10 cellular contexts compared by ENCODE assay signal in genomic region chr5:10351882-10352395, GRCh38. TPM values are rescaled to one million over a fixed set of nuclear protein-coding genes. Genes with fewer than 3 reads are reported as not detected.
DNase-seq lines count a peak whose midpoint lies in the region; FAIRE-seq and TF ChIP-seq lines count a peak whose summit lies in the region.
"Had no signal": no experiment of that assay in that cellular context is flagged by ENCODE, and none has a peak within 500 bp of the region (broad histone marks: within the 10 kb centered on the region; RNA-seq: fewer than 3 reads in every experiment).

No MANE protein-coding gene starts in this region.

- no TSS peak for BruUV-seq in A673 (replicated peaks; lab: Mats Ljungman, UMichigan)

- CTCF ChIA-PET in A673 (lab: Charles Lee), result no interaction called here

- H3K27me3 ChIP-seq in ectodermal cell (ENCODE audit: control insufficient read depth, insufficient read depth, low read length, poor library complexity, severe bottlenecking) (no peaks in the 10 kb centered on the region), parathyroid adenoma (ENCODE audit: control insufficient read depth, insufficient read depth, low read length) (no peaks in the 10 kb centered on the region), A673 (replicated peaks; ENCODE audit: insufficient read depth, low read depth, low read length, poor library complexity) (no peaks in the 10 kb centered on the region)
- H3K27me3 ChIP-seq: adrenal gland had no signal

- TF ChIP-seq CTCF in parathyroid adenoma (IDR thresholded peaks at IDR 0.05), result no peak
- TF ChIP-seq CTCF in A673 (conservative IDR thresholded peaks at IDR 0.05; ENCODE audit: low read depth, low read length), result no peak

- H3K36me3 ChIP-seq in ectodermal cell (ENCODE audit: control insufficient read depth, insufficient read depth, low read length) (no peaks in the 10 kb centered on the region), parathyroid adenoma (ENCODE audit: control insufficient read depth, insufficient read depth, low read length) (no peaks in the 10 kb centered on the region), A673 (ENCODE audit: insufficient read depth, low read length, poor library complexity, severe bottlenecking) (no peaks in the 10 kb centered on the region)
- H3K36me3 ChIP-seq: adrenal gland had no signal

- H3K27ac ChIP-seq in ectodermal cell (ENCODE audit: insufficient read depth, low read depth, low read length, poor library complexity, severe bottlenecking) (no peak overlapping the region), parathyroid adenoma (peak overlapping the region; percentile 96), A673 (ENCODE audit: low read depth, low read length, poor library complexity, severe bottlenecking) (no peak overlapping the region)

- H3K4me1 ChIP-seq in ectodermal cell (ENCODE audit: control insufficient read depth, insufficient read depth, low read length) (peaks cover 7% of the 10 kb centered on the region), parathyroid adenoma (peaks cover 11% of the 10 kb centered on the region), A673 (ENCODE audit: insufficient read depth, low read length, poor library complexity, severe bottlenecking) (peaks cover 13% of the 10 kb centered on the region)

- H3K4me2 ChIP-seq in parathyroid adenoma (ENCODE audit: low read length), result no peak overlapping the region

- POLR2A ChIA-PET in A673 (lab: Charles Lee; ENCODE audit: low non-redundant PET), result no interaction called here

- H2AFZ ChIP-seq in parathyroid adenoma, result peak overlapping the region; percentile 5

- FAIRE-seq in GM12891 (lab: Jason Lieb, UNC), result peak; percentile 16

- H3K4me3 ChIP-seq in ectodermal cell (ENCODE audit: insufficient read depth, low read depth, low read length) (peak overlapping the region; percentile 4), parathyroid adenoma (ENCODE audit: low read depth, low read length) (no peak overlapping the region), A673 (ENCODE audit: low read depth, low read length, poor library complexity, severe bottlenecking) (no peak overlapping the region)

- no peak for DNase-seq in GM12891 (ENCODE audit: insufficient read length, low spot score)
- peak; percentile 32 for DNase-seq in NCI-H2227 (lab: John Stamatoyannopoulos, UW; ENCODE audit: unreplicated experiment)
- DNase-seq in NCI-H1092 (lab: John Stamatoyannopoulos, UW), result no peak
- no peak for DNase-seq in CD1c-positive myeloid dendritic cell (ENCODE audit: extremely low spot score)
- DNase-seq in A673 (ENCODE audit: low spot score), result no peak
- DNase-seq in hypothalamus (lab: John Stamatoyannopoulos, UW), result no peak
- DNase-seq: adrenal gland had no signal

- H3K9ac ChIP-seq in parathyroid adenoma, result no peak overlapping the region

- intact Hi-C loops in A673 (cut with micrococcal nuclease; ENCODE audit: unreplicated experiment), result loop anchor here (5.0 kb wide), 1 partner anchor 100 kb away; the partner anchor contains the start of gene CCT5

- H3K79me2 ChIP-seq in parathyroid adenoma, result peaks cover 23% of the 10 kb centered on the region

- 81 to 86% methylated on average over 12 of the region's 12 CpGs for WGBS in ectodermal cell, 2 experiments

- no peak for TF ChIP-seq POLR2A in GM12891 (IDR thresholded peaks at IDR 0.05; ENCODE audit: low read depth, low read length)

- no peaks in the 10 kb centered on the region for H3K9me3 ChIP-seq in ectodermal cell (ENCODE audit: control insufficient read depth, low read length)
- H3K9me3 ChIP-seq in parathyroid adenoma (ENCODE audit: control insufficient read depth, low read length), result no peaks in the 10 kb centered on the region
- no peaks in the 10 kb centered on the region for H3K9me3 ChIP-seq in A673 (ENCODE audit: low read depth, low read length, poor library complexity, severe bottlenecking)
- H3K9me3 ChIP-seq: adrenal gland had no signal

TF ChIP-seq in GM12891, 5 proteins besides CTCF, POLR2A, EP300 and RAD21:
- TF ChIP-seq SPI1 (IDR thresholded peaks at IDR 0.05; ENCODE audit: low read depth, low read length) (no peak), POU2F2 (IDR thresholded peaks at IDR 0.05; ENCODE audit: low read depth, low read length) (no peak), TAF1 (IDR thresholded peaks at IDR 0.05; ENCODE audit: low read depth, low read length) (no peak), POLR2AphosphoS5 (IDR thresholded peaks at IDR 0.05; ENCODE audit: low read depth, low read length) (no peak), PAX5 (IDR thresholded peaks at IDR 0.05; ENCODE audit: insufficient read depth, low read length, severe bottlenecking) (no peak)

RNA-seq across cellular contexts. Expression of gene MARCHF6, which starts 1.6 kb away (rescaled TPM):
- 56.6 TPM for polyA plus RNA-seq in GM12891 (2012; ENCODE audit: low read depth, missing spikeins)
- 124 TPM for polyA plus RNA-seq in ectodermal cell (2013, experiment 1 of 4)
- polyA plus RNA-seq in ectodermal cell (2013, experiment 2 of 4), result 133 TPM
- polyA plus RNA-seq in ectodermal cell (2013, experiment 3 of 4), result 97.1 TPM
- 108 TPM for polyA plus RNA-seq in ectodermal cell (2013, experiment 4 of 4)
- total RNA-seq in A673 (2021), result 129 and 144 TPM in 2 replicates

RNA-seq across cellular contexts. Expression of gene CMBL, which starts 44.2 kb away (rescaled TPM):
- polyA plus RNA-seq in GM12891 (2012; ENCODE audit: low read depth, missing spikeins), result 14.8 TPM
- polyA plus RNA-seq in ectodermal cell (2013, experiment 1 of 4), result 18.0 TPM
- 18.1 TPM for polyA plus RNA-seq in ectodermal cell (2013, experiment 2 of 4)
- 18.5 TPM for polyA plus RNA-seq in ectodermal cell (2013, experiment 3 of 4)
- 19.9 TPM for polyA plus RNA-seq in ectodermal cell (2013, experiment 4 of 4)
- total RNA-seq in A673 (2021), result 15.7 and 17.2 TPM in 2 replicates
- total RNA-seq: SK-MEL-5 had no signal
